1 cellular context compared by ENCODE assay signal in genomic region chr2:134232868-134233732, GRCh38.
TF ChIP-seq lines count a peak whose summit lies in the region.

No MANE protein-coding gene starts in this region.

TF ChIP-seq in GM12878, 131 proteins besides CTCF, POLR2A, EP300 and RAD21 (continued from another document):
- TF ChIP-seq ZBTB40 (IDR thresholded peaks at IDR 0.05; ENCODE audit: borderline replicate concordance) (no peak), PKNOX1 (IDR thresholded peaks at IDR 0.05) (no peak; the same call in 1 of the 2 replicates), DPF2 (IDR thresholded peaks at IDR 0.05) (peak; percentile 38; the same call in 1 of the 2 replicates), NFXL1 (IDR thresholded peaks at IDR 0.05; ENCODE audit: borderline replicate concordance) (no peak), SPI1 (IDR thresholded peaks at IDR 0.05; ENCODE audit: borderline replicate concordance, insufficient read depth, low read depth, low read length) (peak; percentile 54; the same call in 1 of the 2 replicates), MXI1 (IDR thresholded peaks at IDR 0.05; ENCODE audit: low read depth, low read length) (no peak), CBX3 (IDR thresholded peaks at IDR 0.05; ENCODE audit: borderline replicate concordance, low read depth) (no peak), RELB (IDR thresholded peaks at IDR 0.05; ENCODE audit: low read depth) (0 out of 2 replicates have a peak, but pooled peaks have one; percentile 15), HSF1 (IDR thresholded peaks at IDR 0.05; ENCODE audit: low read depth, low read length) (no peak), RUNX3 (IDR thresholded peaks at IDR 0.05; ENCODE audit: low read length) (peak; percentile 81), BCL3 (IDR thresholded peaks at IDR 0.05; ENCODE audit: borderline replicate concordance, insufficient read depth, low read depth, low read length, poor library complexity, severe bottlenecking) (no peak), MEF2A (IDR thresholded peaks at IDR 0.05; ENCODE audit: insufficient read depth, low read depth, low read length) (0 out of 2 replicates have a peak, but pooled peaks have one; percentile 19), ATF7 (IDR thresholded peaks at IDR 0.05; ENCODE audit: low read depth) (peak; percentile 72; the same call in 1 of the 2 replicates), GABPA (IDR thresholded peaks at IDR 0.05; ENCODE audit: low read depth) (0 out of 2 replicates have a peak, but pooled peaks have one; percentile 7), POU2F2 (IDR thresholded peaks at IDR 0.05; ENCODE audit: borderline replicate concordance, low read depth, low read length) (0 out of 3 replicates have a peak, but pooled peaks have one; percentile 8), ZZZ3 (IDR thresholded peaks at IDR 0.05; ENCODE audit: control insufficient read depth, insufficient read length, low read depth) (no peak), PAX8 (IDR thresholded peaks at IDR 0.05) (no peak), ZSCAN29 (IDR thresholded peaks at IDR 0.05) (no peak), MTA3 (IDR thresholded peaks at IDR 0.05; ENCODE audit: borderline replicate concordance, low read length) (0 out of 2 replicates have a peak, but pooled peaks have one; percentile 71)
